Comparison of ENCODE assay signal across 8 cellular contexts in the genomic region with DNA sequence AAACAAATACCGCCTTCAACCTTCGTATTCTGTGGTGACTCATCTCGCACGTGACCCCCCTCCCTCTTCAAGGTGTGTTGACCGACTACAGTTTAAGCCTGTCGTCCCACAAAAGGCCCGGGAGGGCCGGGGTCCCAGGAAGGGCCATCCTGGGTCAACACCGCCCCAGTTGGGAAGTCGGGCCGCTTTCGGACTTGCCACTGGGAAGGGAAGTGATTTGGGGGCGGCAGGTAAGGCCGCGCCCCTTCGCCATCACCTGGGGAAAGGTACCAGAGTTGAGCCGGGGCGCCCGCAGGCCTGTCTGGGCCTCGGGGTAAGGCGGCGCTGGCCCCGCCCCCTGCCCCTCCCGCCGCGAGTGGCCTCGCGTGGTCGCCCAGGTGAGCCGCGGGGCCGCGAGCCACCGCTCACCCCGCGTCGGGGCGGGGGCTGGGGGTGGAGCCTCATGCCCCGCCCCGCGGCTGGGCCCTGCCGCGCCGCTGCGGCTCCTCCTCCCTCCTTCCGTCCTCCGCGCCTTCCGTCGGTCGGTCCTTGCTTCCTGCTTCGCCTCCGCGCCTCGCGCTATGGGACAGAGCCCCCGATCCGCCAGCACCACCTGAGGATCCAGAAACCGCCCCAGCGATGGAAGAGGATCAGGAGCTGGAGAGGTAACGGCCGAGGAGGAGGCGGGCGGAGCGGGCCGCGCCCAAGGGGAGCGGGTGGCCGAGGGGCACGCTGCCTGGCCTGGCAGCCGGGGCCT. TPM values are rescaled to one million over a fixed set of nuclear protein-coding genes. Genes with fewer than 3 reads are reported as not detected.
DNase-seq lines count a peak whose midpoint lies in the region; ATAC-seq and TF ChIP-seq lines count a peak whose summit lies in the region.

A gene with protein sequence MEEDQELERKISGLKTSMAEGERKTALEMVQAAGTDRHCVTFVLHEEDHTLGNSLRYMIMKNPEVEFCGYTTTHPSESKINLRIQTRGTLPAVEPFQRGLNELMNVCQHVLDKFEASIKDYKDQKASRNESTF (plus strand): TSS at position 527 of the 736 bp plus-strand sequence. CDS start 92 bp downstream, at position 619.

- peaks cover 38% of the 10 kb centered on the region for H3K36me3 Mint-ChIP-seq in activated CD4-positive, alpha-beta T cell treated with anti-CD3 and anti-CD28 coated beads for 36 hours (ENCODE audit: low read depth)

- ATAC-seq in GM18907 (IDR thresholded peaks at IDR 0.05; ENCODE audit: unreplicated experiment), result peak; percentile 56
- peak; percentile 61 for ATAC-seq in HG03135 (IDR thresholded peaks at IDR 0.05; ENCODE audit: unreplicated experiment)
- peak; percentile 70 for ATAC-seq in activated CD4-positive, alpha-beta T cell treated with anti-CD3 and anti-CD28 coated beads for 36 hours

- H3K4me3 ChIP-seq in choroid plexus epithelial cell (ENCODE audit: low read depth, low read length), result peak within 1 kb of the TSS; percentile 91

- H3K4me1 Mint-ChIP-seq in activated CD4-positive, alpha-beta T cell treated with anti-CD3 and anti-CD28 coated beads for 36 hours, result peaks cover 59% of the 10 kb centered on the region

- CTCF ChIA-PET in activated CD4-positive, alpha-beta T cell treated with anti-CD3 and anti-CD28 coated beads for 36 hours (lab: Charles Lee), result interaction anchor here (0.7 to 1.6 kb wide), 3 partner anchors 11 to 832 kb away, joined by 3 to 6 read pairs (median 4); no protein-coding TSS in a partner anchor

- H3K27ac Mint-ChIP-seq in activated CD4-positive, alpha-beta T cell treated with anti-CD3 and anti-CD28 coated beads for 36 hours, result peak within 1 kb of the TSS; percentile 91

- no peaks in the 10 kb centered on the region for H3K9me3 Mint-ChIP-seq in activated CD4-positive, alpha-beta T cell treated with anti-CD3 and anti-CD28 coated beads for 36 hours (ENCODE audit: low read depth)

- POLR2A ChIA-PET in activated CD4-positive, alpha-beta T cell treated with anti-CD3 and anti-CD28 coated beads for 36 hours (lab: Charles Lee), result interaction anchor here (0.9 to 1.3 kb wide), 5 partner anchors 8 to 196 kb away, joined by 3 to 5 read pairs (median 4); no protein-coding TSS in a partner anchor

- DNase-seq in AG08395 (ENCODE audit: low spot score) (peak; percentile 86), NCI-H510A (lab: John Stamatoyannopoulos, UW) (peak; percentile 56), choroid plexus epithelial cell (ENCODE audit: low read depth) (peak; percentile 80), kidney glomerular epithelial cell (lab: John Stamatoyannopoulos, UW) (peak; percentile 55)
- peak; percentile 88 for DNase-seq in activated CD4-positive, alpha-beta T cell treated with anti-CD3 and anti-CD28 coated beads for 36 hours
- peak; percentile 65 to 66 for DNase-seq in stimulated activated CD4-positive, alpha-beta T cell treated with anti-CD3 and anti-CD28 coated beads, Interleukin-1b, Interleukin-23, amount 100 ng/mL, for 1 hour (ENCODE audit: low read depth in 2 of 2)

- H3K27me3 Mint-ChIP-seq in activated CD4-positive, alpha-beta T cell treated with anti-CD3 and anti-CD28 coated beads for 36 hours, result no peaks in the 10 kb centered on the region

- intact Hi-C loops in activated CD4-positive, alpha-beta T cell treated with anti-CD3 and anti-CD28 coated beads for 36 hours (cut with DNase I, micrococcal nuclease), result loop anchor here (1.0 to 10.0 kb wide), 8 partner anchors 171 to 1437 kb away; a partner anchor contains a TSS

- peak within 1 kb of the TSS; percentile 92 for H3K4me3 Mint-ChIP-seq in activated CD4-positive, alpha-beta T cell treated with anti-CD3 and anti-CD28 coated beads for 36 hours

- no peak for TF ChIP-seq CTCF in choroid plexus epithelial cell (conservative IDR thresholded peaks at IDR 0.05; ENCODE audit: low read depth, low read length)

RNA-seq across cellular contexts. Expression of the gene that starts here (rescaled TPM):
- 100 to 1,000 TPM; 165 to 197 TPM for total RNA-seq in activated CD4-positive, alpha-beta T cell treated with anti-CD3 and anti-CD28 coated beads for 36 hours

Comparison
In these comparisons a context has a peak if more than half of its experiments do, and no peak if none do; other contexts are left out.
1. Peak in every context shown above with its lines: DNase-seq, ATAC-seq and H3K4me3 ChIP-seq.